In genomic region chr19:14411161-14411560, GRCh38 we compare ENCODE assay signal across 17 cellular contexts. TPM values are rescaled to one million over a fixed set of nuclear protein-coding genes. Genes with fewer than 3 reads are reported as not detected.
A peak's percentile ranks its signal among the peaks of the same experiment; 100 is the strongest.
DNase-seq lines count a peak whose midpoint lies in the region; ATAC-seq and FAIRE-seq lines count a peak whose summit lies in the region.
"Had no signal": no experiment of that assay in that cellular context is flagged by ENCODE, and none has a peak within 500 bp of the region (broad histone marks: within the 10 kb centered on the region; RNA-seq: fewer than 3 reads in every experiment).

No MANE protein-coding gene starts in this region.

- intact Hi-C loops in activated CD4-positive, alpha-beta memory T cell treated with anti-CD3 and anti-CD28 coated beads for 36 hours (cut with micrococcal nuclease), result no loop called here

- no peak overlapping the region for H3K4me3 Mint-ChIP-seq in activated naive CD4-positive, alpha-beta T cell treated with anti-CD3 and anti-CD28 coated beads, Interleukin-2, amount 10 ng/mL, durations not matched to agents 7 days and 5 days
- H3K4me3 Mint-ChIP-seq in activated CD4-positive, alpha-beta memory T cell treated with anti-CD3 and anti-CD28 coated beads for 36 hours, result peak overlapping the region; percentile 35
- peak overlapping the region in 1 of 2 donors; percentile 39 for H3K4me3 Mint-ChIP-seq in stimulated activated naive B cell treated with anti-CD40 and anti-IgM and Interleukin-4, amounts not matched to agents 10 μg/mL and 1 μg/mL and 100 μg/mL, for 72 hours
- H3K4me3 Mint-ChIP-seq: activated T-helper 1 cell treated with anti-CD3 and anti-CD28 coated beads, Interleukin-12 subunit alpha, Interleukin-12 subunit beta, Interleukin-2, Interleukin-4 antibody, amounts not matched to agents 30 ng/mL and 10 ng/mL and 1 ng/mL, durations not matched to agents 14 hours and 24 hours and 36 hours had no signal

- H3K4me1 Mint-ChIP-seq in activated naive CD4-positive, alpha-beta T cell treated with anti-CD3 and anti-CD28 coated beads, Interleukin-2, amount 10 ng/mL, durations not matched to agents 7 days and 5 days, result peaks cover 49% of the 10 kb centered on the region
- H3K4me1 Mint-ChIP-seq in activated CD4-positive, alpha-beta memory T cell treated with anti-CD3 and anti-CD28 coated beads for 36 hours (ENCODE audit: low read depth), result peaks cover 58% of the 10 kb centered on the region
- H3K4me1 Mint-ChIP-seq in stimulated activated naive B cell treated with anti-CD40 and anti-IgM and Interleukin-4, amounts not matched to agents 10 μg/mL and 1 μg/mL and 100 μg/mL, for 72 hours, result peaks cover 47 to 49% of the 10 kb centered on the region in 2 donors

- no peaks in the 10 kb centered on the region for H3K9me3 Mint-ChIP-seq in activated naive CD4-positive, alpha-beta T cell treated with anti-CD3 and anti-CD28 coated beads, Interleukin-2, amount 10 ng/mL, durations not matched to agents 7 days and 5 days
- no peaks in the 10 kb centered on the region for H3K9me3 Mint-ChIP-seq in activated CD4-positive, alpha-beta memory T cell treated with anti-CD3 and anti-CD28 coated beads for 36 hours
- peaks cover 0 to 2% of the 10 kb centered on the region in 2 donors for H3K9me3 Mint-ChIP-seq in stimulated activated naive B cell treated with anti-CD40 and anti-IgM and Interleukin-4, amounts not matched to agents 10 μg/mL and 1 μg/mL and 100 μg/mL, for 72 hours
- H3K9me3 Mint-ChIP-seq: activated T-helper 1 cell treated with anti-CD3 and anti-CD28 coated beads, Interleukin-12 subunit alpha, Interleukin-12 subunit beta, Interleukin-2, Interleukin-4 antibody, amounts not matched to agents 30 ng/mL and 10 ng/mL and 1 ng/mL, durations not matched to agents 14 hours and 24 hours and 36 hours had no signal

- peak overlapping the region; percentile 45 for H3K27ac Mint-ChIP-seq in activated naive CD4-positive, alpha-beta T cell treated with anti-CD3 and anti-CD28 coated beads, Interleukin-2, amount 10 ng/mL, durations not matched to agents 7 days and 5 days
- peak overlapping the region; percentile 73 for H3K27ac Mint-ChIP-seq in activated CD4-positive, alpha-beta memory T cell treated with anti-CD3 and anti-CD28 coated beads for 36 hours
- H3K27ac Mint-ChIP-seq in stimulated activated naive B cell treated with anti-CD40 and anti-IgM and Interleukin-4, amounts not matched to agents 10 μg/mL and 1 μg/mL and 100 μg/mL, for 72 hours, result peak overlapping the region; percentile 89
- H3K27ac Mint-ChIP-seq: activated T-helper 1 cell treated with anti-CD3 and anti-CD28 coated beads, Interleukin-12 subunit alpha, Interleukin-12 subunit beta, Interleukin-2, Interleukin-4 antibody, amounts not matched to agents 30 ng/mL and 10 ng/mL and 1 ng/mL, durations not matched to agents 14 hours and 24 hours and 36 hours had no signal

- peaks cover 81% of the 10 kb centered on the region for H3K36me3 Mint-ChIP-seq in activated naive CD4-positive, alpha-beta T cell treated with anti-CD3 and anti-CD28 coated beads, Interleukin-2, amount 10 ng/mL, durations not matched to agents 7 days and 5 days
- H3K36me3 Mint-ChIP-seq in activated CD4-positive, alpha-beta memory T cell treated with anti-CD3 and anti-CD28 coated beads for 36 hours, result peaks cover 78% of the 10 kb centered on the region
- peaks cover 74 to 77% of the 10 kb centered on the region in 2 donors for H3K36me3 Mint-ChIP-seq in stimulated activated naive B cell treated with anti-CD40 and anti-IgM and Interleukin-4, amounts not matched to agents 10 μg/mL and 1 μg/mL and 100 μg/mL, for 72 hours

- no peaks in the 10 kb centered on the region for H3K27me3 Mint-ChIP-seq in activated naive CD4-positive, alpha-beta T cell treated with anti-CD3 and anti-CD28 coated beads, Interleukin-2, amount 10 ng/mL, durations not matched to agents 7 days and 5 days
- no peaks in the 10 kb centered on the region for H3K27me3 Mint-ChIP-seq in activated CD4-positive, alpha-beta memory T cell treated with anti-CD3 and anti-CD28 coated beads for 36 hours
- H3K27me3 Mint-ChIP-seq in stimulated activated naive B cell treated with anti-CD40 and anti-IgM and Interleukin-4, amounts not matched to agents 10 μg/mL and 1 μg/mL and 100 μg/mL, for 72 hours, result no peaks in the 10 kb centered on the region

- FAIRE-seq in HTR-8/SVneo (lab: Jason Lieb, UNC), result no peak

- no peak for DNase-seq in activated naive CD4-positive, alpha-beta T cell treated with anti-CD3 and anti-CD28 coated beads, Interleukin-2, amount 10 ng/mL, durations not matched to agents 7 days and 5 days
- no peak for DNase-seq in activated naive CD4-positive, alpha-beta T cell (lab: John Stamatoyannopoulos, UW)
- DNase-seq in activated CD4-positive, alpha-beta memory T cell treated with anti-CD3 and anti-CD28 coated beads for 36 hours, result no peak
- DNase-seq in ecto neural progenitor cell (ENCODE audit: low spot score), result peak; percentile 23
- no peak for DNase-seq in stimulated activated naive B cell treated with anti-CD40 and anti-IgM and Interleukin-4, amounts not matched to agents 10 μg/mL and 1 μg/mL and 100 μg/mL, for 72 hours
- DNase-seq in H4 (ENCODE audit: low spot score), result no peak
- DNase-seq in AG20443 (ENCODE audit: low spot score), result no peak
- DNase-seq in HTR-8/SVneo (ENCODE audit: insufficient read length, low spot score), result no peak
- DNase-seq: ACHN; activated CD4-positive, alpha-beta T cell treated with anti-CD3 and anti-CD28 coated beads, Interleukin-2, amount 50 U/mL, for 4 hours; aorta; DND-41; effector CD4-positive, alpha-beta T cell; stimulated activated CD8-positive, alpha-beta memory T cell treated with anti-CD3 and anti-CD28 coated beads, Interleukin-4, amount 100 ng/mL, for 48 hours; testis had no signal

- CTCF ChIA-PET in activated naive CD4-positive, alpha-beta T cell treated with anti-CD3 and anti-CD28 coated beads, Interleukin-2, amount 10 ng/mL, durations not matched to agents 7 days and 5 days (lab: Charles Lee), result interaction anchor here (11.5 kb wide), 1 partner anchor 48 kb away, joined by 93 read pairs; no protein-coding TSS in a partner anchor
- CTCF ChIA-PET in activated CD4-positive, alpha-beta memory T cell treated with anti-CD3 and anti-CD28 coated beads for 36 hours (lab: Charles Lee), result interaction anchor here (1.6 to 9.0 kb wide), 2 partner anchors 48 to 274 kb away, joined by 5 to 115 read pairs; no protein-coding TSS in a partner anchor

- POLR2A ChIA-PET in activated CD4-positive, alpha-beta memory T cell treated with anti-CD3 and anti-CD28 coated beads for 36 hours (lab: Charles Lee), result interaction anchor here (2.1 kb wide), 1 partner anchor 9 kb away, joined by 4 read pairs; no protein-coding TSS in a partner anchor

- no peak for ATAC-seq in stimulated activated naive B cell treated with anti-CD40 and anti-IgM and Interleukin-4, amounts not matched to agents 10 μg/mL and 1 μg/mL and 100 μg/mL, for 72 hours (replicated peaks)
- ATAC-seq: esophagus mucosa had no signal

RNA-seq across cellular contexts. Expression of gene DDX39A, which starts 8.0 kb away (rescaled TPM):
- 100 to 1,000 TPM; 200 to 204 TPM for total RNA-seq in activated CD4-positive, alpha-beta memory T cell treated with anti-CD3 and anti-CD28 coated beads for 36 hours
- total RNA-seq in H4 (2014; rRNA removed; shearing (Covaris generic)), result 162 and 211 TPM in 2 replicates

RNA-seq across cellular contexts. Expression of gene PKN1, which starts 21.9 kb away (rescaled TPM):
- 100 to 1,000 TPM; 188 to 207 TPM for total RNA-seq in activated CD4-positive, alpha-beta memory T cell treated with anti-CD3 and anti-CD28 coated beads for 36 hours
- 19.0 and 28.7 TPM in 2 replicates for total RNA-seq in H4 (2014; rRNA removed; shearing (Covaris generic))

RNA-seq across cellular contexts. Expression of gene ADGRE5, which starts 29.9 kb away (rescaled TPM):
- total RNA-seq in activated CD4-positive, alpha-beta memory T cell treated with anti-CD3 and anti-CD28 coated beads for 36 hours, result 100 to 1,000 TPM; 202 to 206 TPM
- 9.5 and 13.0 TPM in 2 replicates for total RNA-seq in H4 (2014; rRNA removed; shearing (Covaris generic))

Comparison
In these comparisons a context has a peak if more than half of its experiments do, and no peak if none do; other contexts are left out.
1. RNA of gene ADGRE5, which starts 29.9 kb away (total RNA-seq): 202 to 206 TPM in activated CD4-positive, alpha-beta memory T cell treated with anti-CD3 and anti-CD28 coated beads for 36 hours; 9.5 to 13.0 TPM in H4; every median in the first group is over 10 times any median in the second.
2. Peak in every context shown above with its lines, with median percentiles within 50 percentile points of each other: H3K27ac Mint-ChIP-seq.